In the genomic region with DNA sequence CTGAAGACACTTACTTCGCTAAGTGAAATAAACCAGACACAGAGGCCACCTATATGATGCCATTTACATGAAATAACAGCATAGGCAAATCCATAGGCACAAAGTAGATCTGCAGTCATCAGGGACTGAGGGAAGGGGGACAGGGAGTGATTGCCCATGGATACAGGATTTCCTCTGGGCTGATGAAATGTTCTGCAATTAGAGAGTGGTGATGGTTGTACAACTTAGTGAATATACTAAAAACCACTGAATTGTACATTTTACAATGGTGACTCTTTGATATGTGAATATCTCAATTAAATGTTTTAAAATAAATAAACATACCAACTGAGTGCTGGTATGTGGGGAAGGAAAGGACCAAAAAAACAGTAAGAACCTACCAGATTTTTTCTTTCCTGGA, we compare ENCODE assay signal across 23 cellular contexts. TPM values are rescaled to one million over a fixed set of nuclear protein-coding genes. Genes with fewer than 3 reads are reported as not detected.
DNase-seq lines count a peak whose midpoint lies in the region; ATAC-seq, FAIRE-seq and TF ChIP-seq lines count a peak whose summit lies in the region.
"Had no signal": no experiment of that assay in that cellular context is flagged by ENCODE, and none has a peak within 500 bp of the region (broad histone marks: within the 10 kb centered on the region; RNA-seq: fewer than 3 reads in every experiment).

No MANE protein-coding gene starts in this region.

- H3K4me2 ChIP-seq in GM23248 (ENCODE audit: unreplicated experiment), result no peak overlapping the region
- H3K4me2 ChIP-seq: BLaER1, KMS-11, PC-9 had no signal

- 97 to 100% methylated on average over 1 of the region's 1 CpG for WGBS in GM23248 (ENCODE audit: low coverage in 1 of 2, low lambda C conversion rate in 2 of 2, missing lambda C conversion rate in 2 of 2), 2 experiments

- H3K27ac ChIP-seq in GM23248, result peak overlapping the region; percentile 6; the same call in 1 of the 2 replicates
- H3K27ac ChIP-seq: BLaER1, HL-60, KMS-11, PC-9 had no signal

- H3K36me3 ChIP-seq in GM23248 (ENCODE audit: low read depth), result peaks cover 38% of the 10 kb centered on the region

- H3K4me3 Mint-ChIP-seq in osteocyte (ENCODE audit: unreplicated experiment), result no peak overlapping the region
- H3K4me3 Mint-ChIP-seq: CD8-positive, alpha-beta memory T cell; H9 had no signal

- H3K36me3 Mint-ChIP-seq in osteocyte (ENCODE audit: unreplicated experiment), result peaks cover 45% of the 10 kb centered on the region

- no peaks in the 10 kb centered on the region for H4K20me1 ChIP-seq in GM23248 (ENCODE audit: insufficient read depth)

- peak; percentile 46 for DNase-seq in GM23248
- peak; percentile 21 for DNase-seq in SW480 (ENCODE audit: low spot score)
- peak; percentile 39 for DNase-seq in dedifferentiated amniotic fluid mesenchymal stem cell (ENCODE audit: extremely low spot score)
- no peak for DNase-seq in osteocyte (ENCODE audit: extremely low spot score, unreplicated experiment)
- no peak for DNase-seq in midbrain (lab: John Stamatoyannopoulos, UW)
- no peak for DNase-seq in RCC 7860 (ENCODE audit: low spot score)
- DNase-seq: Calu3; CD8-positive, alpha-beta memory T cell; DMS153; GDM1; H9; NCI-H1092 treated with DMSO at 0.1 percent for 48 hours; NCI-H1436 treated with DMSO at 0.1 percent for 48 hours; NCI-H510A; NCI-H748 treated with DMSO at 0.1 percent for 48 hours; PC-9; SIG-M5 had no signal

- H3K79me2 ChIP-seq in GM23248 (ENCODE audit: insufficient read depth), result no peaks in the 10 kb centered on the region

- ATAC-seq in GM18870 (IDR thresholded peaks at IDR 0.05; ENCODE audit: unreplicated experiment), result no peak
- ATAC-seq: SK-N-SH treated with all-trans-retinoic acid at 6 μM for 48 hours had no signal

- H3K4me1 Mint-ChIP-seq in osteocyte (ENCODE audit: unreplicated experiment), result no peaks in the 10 kb centered on the region
- H3K4me1 Mint-ChIP-seq: CD8-positive, alpha-beta memory T cell; H9 had no signal

- no peaks in the 10 kb centered on the region for H3K9me3 ChIP-seq in GM23248 (ENCODE audit: low read depth)
- H3K9me3 ChIP-seq: BLaER1 had no signal

- TF ChIP-seq CTCF in osteocyte (IDR thresholded peaks at IDR 0.05), result no peak

- no peaks in the 10 kb centered on the region for H3K9me3 Mint-ChIP-seq in osteocyte (ENCODE audit: unreplicated experiment)
- H3K9me3 Mint-ChIP-seq: CD8-positive, alpha-beta memory T cell; H9 had no signal

- FAIRE-seq in RCC 7860 (lab: Jason Lieb, UNC), result no peak
- FAIRE-seq: GM19239 had no signal

- 0 out of 2 replicates have a peak, but pooled peaks cover 8% of the 10 kb centered on the region for H3K4me1 ChIP-seq in GM23248 (ENCODE audit: insufficient read depth)
- H3K4me1 ChIP-seq: BLaER1 had no signal

- H2AFZ ChIP-seq in GM23248, result no peak overlapping the region
- H2AFZ ChIP-seq: PC-9 had no signal

- H3K27me3 ChIP-seq in GM23248 (replicated peaks; ENCODE audit: insufficient read depth), result no peaks in the 10 kb centered on the region
- H3K27me3 ChIP-seq: BLaER1 had no signal

- H3K4me3 ChIP-seq in GM23248, result no peak overlapping the region
- H3K4me3 ChIP-seq: BLaER1, PC-9 had no signal

- no peak overlapping the region for H3K9ac ChIP-seq in GM23248
- H3K9ac ChIP-seq: BLaER1, KMS-11 had no signal

- in situ Hi-C loops in GM23248 (cut with MboI), result no loop called here

- no peaks in the 10 kb centered on the region for H3K9me2 ChIP-seq in GM23248 (ENCODE audit: insufficient read depth)

- peak overlapping the region; percentile 38 for H3K27ac Mint-ChIP-seq in osteocyte (ENCODE audit: unreplicated experiment)
- H3K27ac Mint-ChIP-seq: H9 had no signal

- no peaks in the 10 kb centered on the region for H3K27me3 Mint-ChIP-seq in osteocyte (ENCODE audit: unreplicated experiment)
- H3K27me3 Mint-ChIP-seq: CD8-positive, alpha-beta memory T cell had no signal

- H3F3A ChIP-seq in GM23248 (ENCODE audit: insufficient read depth), result 0 out of 2 replicates have a peak, but pooled peaks cover 3% of the 10 kb centered on the region

RNA-seq across cellular contexts. Expression of gene PPA1, which starts 20.4 kb away (rescaled TPM):
- 105 and 117 TPM in 2 replicates for total RNA-seq in GM23248 (2014; rRNA removed; shearing (Covaris generic))
- polyA plus RNA-seq in GM23248 (2016; fragmentation: Nextera tagmentation; extraction: Ambion mirVana), result 103 and 110 TPM in 2 replicates
- 59.8 and 60.4 TPM in 2 replicates for total RNA-seq in osteocyte

RNA-seq across cellular contexts. Expression of gene SAR1A, which starts 42.6 kb away (rescaled TPM):
- 153 and 163 TPM in 2 replicates for total RNA-seq in GM23248 (2014; rRNA removed; shearing (Covaris generic))
- polyA plus RNA-seq in GM23248 (2016; fragmentation: Nextera tagmentation; extraction: Ambion mirVana), result 181 and 186 TPM in 2 replicates
- 143 and 168 TPM in 2 replicates for total RNA-seq in osteocyte

Comparison
In these comparisons a context has a peak if more than half of its experiments do, and no peak if none do; other contexts are left out.
1. DNase-seq: peak in GM23248 (single experiment), SW480 (single experiment) and dedifferentiated amniotic fluid mesenchymal stem cell (single experiment); none in osteocyte (single experiment), midbrain (single experiment) and RCC 7860 (single experiment).